In the genomic region with DNA sequence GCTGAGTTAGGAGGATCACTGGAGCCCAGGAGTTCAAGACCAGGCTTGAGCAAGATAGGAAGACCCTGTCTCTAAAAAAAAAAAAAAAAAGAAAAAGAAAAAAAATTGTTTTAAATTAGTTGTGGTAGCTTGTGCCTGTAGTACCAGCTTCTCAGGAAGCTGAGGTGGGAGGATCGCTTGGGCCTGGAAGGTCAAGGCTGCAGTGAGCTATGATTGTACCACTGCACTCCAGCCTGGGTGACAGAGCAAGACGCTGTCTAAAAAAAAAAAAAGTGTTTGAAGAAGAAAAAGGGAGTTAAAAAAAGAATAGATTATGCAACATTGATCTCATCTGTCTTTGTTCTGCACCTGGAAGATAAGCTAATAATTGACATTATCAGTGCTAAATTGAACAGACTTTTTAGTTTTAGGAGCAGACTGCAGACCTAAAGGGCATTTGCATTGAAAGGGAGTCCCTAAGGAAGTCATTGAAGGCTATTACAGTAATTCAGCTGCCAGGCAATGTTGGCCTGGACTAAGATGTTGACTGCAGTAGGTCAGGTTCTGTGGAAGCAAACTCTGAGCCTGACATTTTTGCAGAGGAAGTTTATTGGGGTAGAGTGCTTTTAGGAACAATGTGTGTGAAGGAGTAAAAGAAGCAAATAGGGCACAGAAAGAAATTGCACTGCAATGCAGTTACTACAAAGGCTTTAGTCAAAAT, we compare ENCODE assay signal across 21 cellular contexts.
"Had no signal": no experiment of that assay in that cellular context is flagged by ENCODE, and none has a peak within 500 bp of the region (broad histone marks: within the 10 kb centered on the region; RNA-seq: fewer than 3 reads in every experiment).

No MANE protein-coding gene starts in this region.

- H3K27me3 ChIP-seq: esophagus squamous epithelium, gastroesophageal sphincter, neural progenitor cell, ovary, right atrium auricular region, sigmoid colon had no signal

- H3K9me3 ChIP-seq: lower lobe of right lung, ovary, right atrium auricular region, sigmoid colon had no signal

- H3K4me1 ChIP-seq: esophagus squamous epithelium, gastroesophageal sphincter, left ventricle myocardium inferior, lower lobe of right lung, neural progenitor cell, right atrium auricular region had no signal

- H3K9ac ChIP-seq: neural progenitor cell had no signal

- DNase-seq: effector memory CD8-positive, alpha-beta T cell; esophagus squamous epithelium; foreskin fibroblast; glutamatergic neuron; islet precursor cell; left ventricle myocardium inferior; lower lobe of right lung; midbrain; nucleus accumbens; ovary; sigmoid colon; stimulated activated CD4-positive, alpha-beta T cell treated with anti-CD3 and anti-CD28 coated beads, Interleukin-2, amount 100 ng/mL, for 24 hours; stimulated activated CD4-positive, alpha-beta T cell treated with anti-CD3 and anti-CD28 coated beads, Interleukin-4, amount 100 ng/mL, for 4 hours; stimulated activated naive CD4-positive, alpha-beta T cell treated with Interleukin-2 at 50 U/mL for 16 hours had no signal

- H3K4me3 Mint-ChIP-seq: dendritic cell treated with granulocyte-macrophage colony-stimulating factor and Interleukin-4, amounts not matched to agents 40 ng/mL and 50 ng/mL, for 4 days; effector memory CD8-positive, alpha-beta T cell; memory B cell; natural killer cell treated with Interleukin-12 subunit alpha and Interleukin-12 subunit beta and Interleukin-15 and Interleukin-18, amount 100 ng/mL, for 72 hours; neural progenitor cell had no signal

- H3K27me3 Mint-ChIP-seq: dendritic cell treated with granulocyte-macrophage colony-stimulating factor and Interleukin-4, amounts not matched to agents 40 ng/mL and 50 ng/mL, for 4 days; effector memory CD8-positive, alpha-beta T cell; memory B cell; natural killer cell treated with Interleukin-12 subunit alpha and Interleukin-12 subunit beta and Interleukin-15 and Interleukin-18, amount 100 ng/mL, for 72 hours had no signal

- ATAC-seq: effector memory CD8-positive, alpha-beta T cell; gastroesophageal sphincter; lower lobe of right lung had no signal

- H3K4me2 ChIP-seq: neural progenitor cell had no signal

- H3K36me3 ChIP-seq: esophagus squamous epithelium, gastroesophageal sphincter, left ventricle myocardium inferior, lower lobe of right lung, neural progenitor cell, ovary, right atrium auricular region, sigmoid colon had no signal

- H3K36me3 Mint-ChIP-seq: memory B cell; natural killer cell treated with Interleukin-12 subunit alpha and Interleukin-12 subunit beta and Interleukin-15 and Interleukin-18, amount 100 ng/mL, for 72 hours had no signal

- H3K4me3 ChIP-seq: esophagus squamous epithelium, gastroesophageal sphincter, left ventricle myocardium inferior, lower lobe of right lung, neural progenitor cell, ovary, right atrium auricular region, sigmoid colon, skin epidermis had no signal

- H3K9me3 Mint-ChIP-seq: dendritic cell treated with granulocyte-macrophage colony-stimulating factor and Interleukin-4, amounts not matched to agents 40 ng/mL and 50 ng/mL, for 4 days; effector memory CD8-positive, alpha-beta T cell; memory B cell; natural killer cell treated with Interleukin-12 subunit alpha and Interleukin-12 subunit beta and Interleukin-15 and Interleukin-18, amount 100 ng/mL, for 72 hours had no signal

- H3K27ac ChIP-seq: esophagus squamous epithelium, gastroesophageal sphincter, left ventricle myocardium inferior, lower lobe of right lung, neural progenitor cell, ovary, right atrium auricular region, sigmoid colon, skin epidermis had no signal

- H3K4me1 Mint-ChIP-seq: neural progenitor cell had no signal

- H3K27ac Mint-ChIP-seq: dendritic cell treated with granulocyte-macrophage colony-stimulating factor and Interleukin-4, amounts not matched to agents 40 ng/mL and 50 ng/mL, for 4 days; effector memory CD8-positive, alpha-beta T cell; memory B cell; natural killer cell treated with Interleukin-12 subunit alpha and Interleukin-12 subunit beta and Interleukin-15 and Interleukin-18, amount 100 ng/mL, for 72 hours; neural progenitor cell had no signal

- H2AFZ ChIP-seq: neural progenitor cell had no signal
